ENCODE assay signal across 27 cellular contexts in genomic region chr22:22469527-22469926, GRCh38. TPM values are rescaled to one million over a fixed set of nuclear protein-coding genes. Genes with fewer than 3 reads are reported as not detected.
DNase-seq lines count a peak whose midpoint lies in the region; ATAC-seq, FAIRE-seq and TF ChIP-seq lines count a peak whose summit lies in the region.
"Had no signal": no experiment of that assay in that cellular context is flagged by ENCODE, and none has a peak within 500 bp of the region (broad histone marks: within the 10 kb centered on the region; RNA-seq: fewer than 3 reads in every experiment).

No MANE protein-coding gene starts in this region.

- intact Hi-C loops in K562 (cut with micrococcal nuclease): loop anchor here (10.0 kb wide), 1 partner anchor 655 kb away; no protein-coding TSS in a partner anchor

- no peak for ATAC-seq in K562
- ATAC-seq in GM21619 (IDR thresholded peaks at IDR 0.05; ENCODE audit: unreplicated experiment): no peak

- H3K36me3 ChIP-seq in HEK293 (ENCODE audit: control insufficient read depth in 2 of 2, insufficient read depth in 1 of 2, low read length in 2 of 2) (no peaks in the 10 kb centered on the region), K562 (ENCODE audit: control insufficient read depth, insufficient read depth, low read length) (no peaks in the 10 kb centered on the region)
- H3K36me3 ChIP-seq: BE2C had no signal

- TF ChIP-seq CTCF in HEK293 (tag by site-specific recombination; IDR thresholded peaks at IDR 0.05): no peak
- no peak for TF ChIP-seq CTCF in K562 (IDR thresholded peaks at IDR 0.05 in 2 of 3, conservative IDR thresholded peaks at IDR 0.05 in 1 of 3; ENCODE audit: insufficient read depth in 2 of 3, low read depth in 1 of 3, low read length in 3 of 3)
- no peak for TF ChIP-seq CTCF in GM10266 (IDR thresholded peaks at IDR 0.05; ENCODE audit: control insufficient read depth, insufficient read depth, low read depth, missing control alignments)

- no peak overlapping the region for H3K4me3 ChIP-seq in HEK293 (ENCODE audit: low read depth, low read length)
- H3K4me3 ChIP-seq in K562: no peak overlapping the region
- H3K4me3 ChIP-seq: BLaER1 had no signal

- H4K20me1 ChIP-seq in K562 (replicated peaks; ENCODE audit: control insufficient read depth, insufficient read depth, low read length): no peaks in the 10 kb centered on the region
- H4K20me1 ChIP-seq: BLaER1 had no signal

- no peaks in the 10 kb centered on the region for H3K9me3 ChIP-seq in HEK293 (ENCODE audit: control insufficient read depth, insufficient read depth, low read depth, low read length)
- H3K9me3 ChIP-seq in K562 (replicated peaks; ENCODE audit: control insufficient read depth, insufficient read depth, low read depth, low read length): peaks cover 14% of the 10 kb centered on the region
- H3K9me3 ChIP-seq: BE2C had no signal

- TF ChIP-seq EP300 in K562 (IDR thresholded peaks at IDR 0.05; ENCODE audit: low read length): no peak

- peaks cover 20 to 26% of the 10 kb centered on the region in 2 experiments for H3K27me3 ChIP-seq in K562 (ENCODE audit: control insufficient read depth in 2 of 2, insufficient read depth in 2 of 2, low read length in 2 of 2)
- H3K27me3 ChIP-seq: BE2C, BLaER1 had no signal

- FAIRE-seq in K562 (lab: Jason Lieb, UNC): no peak
- FAIRE-seq: A204.1, GM12892, GM19239 had no signal

- in situ Hi-C loops in K562 (cut with MboI): loop anchor here (10.0 kb wide), 2 partner anchors 415 to 1785 kb away; partner anchors contain the start of gene IGLL5

- DNase-seq in K562 (ENCODE audit: extremely low read depth in 1 of 4, low spot score in 3 of 4) (peak in 1 of 4 experiments; percentile 33), glomerular visceral epithelial cell (ENCODE audit: extremely low spot score) (no peak), GM10266 (ENCODE audit: extremely low spot score) (no peak)
- DNase-seq: 8988T; ACHN; BE2C; C1 segment of cervical spinal cord; CD4-positive, alpha-beta memory T cell; CD4-positive, CD25-positive, alpha-beta regulatory T cell; CD8-positive, alpha-beta memory T cell; COR-L47; DMS 273 treated with DMSO at 0.1 percent for 48 hours; DMS153; DMS53; DMS79; DND-41; EL; GDM1 had no signal

- H3K79me2 ChIP-seq in K562 (ENCODE audit: control insufficient read depth, insufficient read depth, low read length): no peaks in the 10 kb centered on the region

- CTCF ChIA-PET in HEK293 (lab: Yijun Ruan, JAX) (interaction anchor here (1.2 kb wide), 1 partner anchor 107 kb away, joined by 3 read pairs; no protein-coding TSS in a partner anchor), K562 (lab: Yijun Ruan, JAX; ENCODE audit: low intra/inter-chr PET ratio) (interaction anchor here (0.6 to 4.2 kb wide), 4 partner anchors 9 to 153 kb away, joined by 3 to 16 read pairs (median 6); partner anchors contain the start of gene PRAME)

- 7% methylated on average over 2 of the region's 2 CpGs for WGBS in K562 (ENCODE audit: insufficient coverage, low coverage, missing lambda C conversion rate)

- no peak overlapping the region for H3K9ac ChIP-seq in K562 (ENCODE audit: insufficient read depth in 1 of 2, low read depth in 2 of 2, low read length in 2 of 2)
- H3K9ac ChIP-seq: BLaER1 had no signal

- TF ChIP-seq POLR2A in K562 (conservative IDR thresholded peaks at IDR 0.05): no peak

- no peak overlapping the region for H3K4me2 ChIP-seq in K562 (ENCODE audit: insufficient read depth, low read length)
- H3K4me2 ChIP-seq: BLaER1 had no signal

- no peaks in the 10 kb centered on the region for H3K4me1 ChIP-seq in HEK293 (ENCODE audit: control insufficient read depth, insufficient read depth, low read length)
- H3K4me1 ChIP-seq in K562 (replicated peaks in 1 of 2; ENCODE audit: control insufficient read depth in 2 of 2, insufficient read depth in 2 of 2, low read length in 2 of 2): no peaks in the 10 kb centered on the region
- H3K4me1 ChIP-seq: BE2C, BLaER1 had no signal

- H2AFZ ChIP-seq in K562 (ENCODE audit: low read depth, low read length): no peak overlapping the region

- no peak overlapping the region for H3K27ac ChIP-seq in HEK293 (ENCODE audit: extremely low read depth, low read depth, low read length)
- no peak overlapping the region for H3K27ac ChIP-seq in K562 (ENCODE audit: extremely low read depth, low read depth, low read length)
- H3K27ac ChIP-seq: BLaER1 had no signal

- no peak for TF ChIP-seq RAD21 in K562 (CRISPR knock-in tag; conservative IDR thresholded peaks at IDR 0.05 in 1 of 2, IDR thresholded peaks at IDR 0.05 in 1 of 2)

- POLR2A ChIA-PET in HEK293 (lab: Yijun Ruan, JAX): no interaction called here
- POLR2A ChIA-PET in K562 (lab: Yijun Ruan, JAX): interaction anchor here (1.2 to 1.6 kb wide), 4 partner anchors 9 to 276 kb away, joined by 3 to 4 read pairs (median 3); no protein-coding TSS in a partner anchor

- no peaks in the 10 kb centered on the region for H3K9me1 ChIP-seq in K562 (ENCODE audit: control insufficient read depth, insufficient read depth, low read length)

- no TSS peak for BruUV-seq in K562 (replicated peaks; lab: Mats Ljungman, UMichigan)

TF ChIP-seq in HEK293, 187 proteins besides CTCF, POLR2A, EP300 and RAD21:
- no peak for TF ChIP-seq TCF7L2 (IDR thresholded peaks at IDR 0.05; ENCODE audit: borderline replicate concordance, low read depth, low read length)
- no peak for TF ChIP-seq ZNF660 (tag by site-specific recombination; IDR thresholded peaks at IDR 0.05)
- TF ChIP-seq SCRT2 (tag by site-specific recombination; IDR thresholded peaks at IDR 0.05): peak; percentile 41; the same call in 1 of the 2 replicates
- TF ChIP-seq ZNF670 (tag by site-specific recombination; IDR thresholded peaks at IDR 0.05; ENCODE audit: low read depth): no peak
- TF ChIP-seq ZNF530 (tag by site-specific recombination; IDR thresholded peaks at IDR 0.05; ENCODE audit: low read depth): no peak

TF ChIP-seq in K562, 482 proteins besides CTCF, POLR2A, EP300 and RAD21 (continues in another document):
- TF ChIP-seq IFI16 (CRISPR knock-in tag; IDR thresholded peaks at IDR 0.05): 0 out of 2 replicates have a peak, but pooled peaks have one; percentile 36
- TF ChIP-seq ZNF780A (CRISPR knock-in tag; IDR thresholded peaks at IDR 0.05): no peak
- TF ChIP-seq ZNF324 (CRISPR knock-in tag; IDR thresholded peaks at IDR 0.05): no peak
- TF ChIP-seq ZNF668 (CRISPR knock-in tag; IDR thresholded peaks at IDR 0.05): no peak
- TF ChIP-seq TEAD4 (IDR thresholded peaks at IDR 0.05; ENCODE audit: low read length): no peak
- 0 out of 2 replicates have a peak, but pooled peaks have one; percentile 38 for TF ChIP-seq TEAD4 (CRISPR knock-in tag; IDR thresholded peaks at IDR 0.05; ENCODE audit: borderline replicate concordance)
- peak; percentile 8; the same call in 1 of the 2 replicates for TF ChIP-seq USF1 (CRISPR knock-in tag; IDR thresholded peaks at IDR 0.05)

RNA-seq across cellular contexts. Expression of gene ZNF280B, which starts 39.0 kb away (rescaled TPM):
- 24.8 and 77.6 TPM in 2 replicates for total RNA-seq in K562 (2011; cell fraction: chromatin; rRNA removed; ENCODE audit: low replicate concordance)
- total RNA-seq in K562 (2011; cell fraction: nucleolus; rRNA removed): 23.0 and 29.5 TPM in 2 replicates
- total RNA-seq in K562 (2011; cell fraction: nucleoplasm; rRNA removed): 45.8 and 57.4 TPM in 2 replicates
- total RNA-seq in K562 (2014; rRNA removed) (7.7 and 8.4 TPM in 2 replicates), K562 (2014; rRNA removed; fragmentation: Illumina TruSeq; extraction: Trizol) (17.1 and 20.5 TPM in 2 replicates), K562 (2015; rRNA removed; fragmentation: Illumina TruSeq; extraction: Trizol) (19.6 and 20.7 TPM in 2 replicates), K562 (2021) (18.7 and 20.0 TPM in 2 replicates)
- polyA plus RNA-seq in K562 (2011; rRNA removed) (27.5 TPM in 2 replicates), K562 (2014; fragmentation: Illumina TruSeq; extraction: Trizol) (14.1 and 18.0 TPM in 2 replicates), K562 (2014; fragmentation: Nextera tagmentation; extraction: Ambion mirVana) (10 to 100 TPM; 24.0 to 29.9 TPM), K562 (2014; rRNA removed) (11.7 and 13.5 TPM in 2 replicates)
- 8.2 and 20.0 TPM in 2 replicates for polyA plus RNA-seq in K562 (2011; cell fraction: cytosol; rRNA removed)
- 21.5 and 27.4 TPM in 2 replicates for polyA plus RNA-seq in K562 (2011; cell fraction: nucleus; rRNA removed)
- 7.6 and 9.8 TPM in 2 replicates for polyA plus RNA-seq in K562 (2012)
- 88.0 and 103 TPM in 2 replicates for polyA minus RNA-seq in K562 (2011; rRNA and poly(A)+ RNA removed)
- 22.2 and 28.7 TPM in 2 replicates for polyA minus RNA-seq in K562 (2011; cell fraction: cytosol; rRNA and poly(A)+ RNA removed)
- 24.2 and 40.0 TPM in 2 replicates for polyA minus RNA-seq in K562 (2011; cell fraction: nucleus; rRNA and poly(A)+ RNA removed)
- polyA plus RNA-seq: CD14-positive monocyte had no signal

RNA-seq across cellular contexts. Expression of gene ZNF280A, which starts 50.5 kb away (rescaled TPM):
- 19.9 and 41.5 TPM in 2 replicates for total RNA-seq in K562 (2011; cell fraction: chromatin; rRNA removed; ENCODE audit: low replicate concordance)
- total RNA-seq in K562 (2011; cell fraction: nucleolus; rRNA removed): 18.2 and 19.2 TPM in 2 replicates
- 14.1 and 20.2 TPM in 2 replicates for total RNA-seq in K562 (2011; cell fraction: nucleoplasm; rRNA removed)
- total RNA-seq in K562 (2014; rRNA removed) (19.0 and 19.8 TPM in 2 replicates), K562 (2014; rRNA removed; fragmentation: Illumina TruSeq; extraction: Trizol) (36.3 and 37.4 TPM in 2 replicates), K562 (2015; rRNA removed; fragmentation: Illumina TruSeq; extraction: Trizol) (35.8 and 38.2 TPM in 2 replicates), K562 (2021) (23.4 and 24.4 TPM in 2 replicates)
- polyA plus RNA-seq in K562 (2011; rRNA removed) (20.8 and 23.4 TPM in 2 replicates), K562 (2014; fragmentation: Illumina TruSeq; extraction: Trizol) (33.4 and 40.8 TPM in 2 replicates), K562 (2014; fragmentation: Nextera tagmentation; extraction: Ambion mirVana) (10 to 100 TPM; 28.6 to 38.6 TPM), K562 (2014; rRNA removed) (21.8 and 23.6 TPM in 2 replicates)
- 5.9 and 10.8 TPM in 2 replicates for polyA plus RNA-seq in K562 (2011; cell fraction: cytosol; rRNA removed)
- polyA plus RNA-seq in K562 (2011; cell fraction: nucleus; rRNA removed): 9.1 and 16.6 TPM in 2 replicates
- polyA plus RNA-seq in K562 (2012): 18.8 and 30.8 TPM in 2 replicates
- polyA minus RNA-seq in K562 (2011; rRNA and poly(A)+ RNA removed): 24.3 and 38.9 TPM in 2 replicates
- 8.9 and 9.6 TPM in 2 replicates for polyA minus RNA-seq in K562 (2011; cell fraction: cytosol; rRNA and poly(A)+ RNA removed)
- polyA minus RNA-seq in K562 (2011; cell fraction: nucleus; rRNA and poly(A)+ RNA removed): 8.9 and 22.7 TPM in 2 replicates
- total RNA-seq: A673; CD4-positive, alpha-beta memory T cell; CD4-positive, CD25-positive, alpha-beta regulatory T cell; CD8-positive, alpha-beta memory T cell had no signal
- polyA plus RNA-seq: AG04450; CD14-positive monocyte; CD4-positive, alpha-beta memory T cell; CD4-positive, CD25-positive, alpha-beta regulatory T cell; CD8-positive, alpha-beta memory T cell had no signal
